In genomic region chrX:141975839-141976238, GRCh38 we compare ENCODE assay signal across 38 cellular contexts.
"Had no signal": no experiment of that assay in that cellular context is flagged by ENCODE, and none has a peak within 500 bp of the region (broad histone marks: within the 10 kb centered on the region; RNA-seq: fewer than 3 reads in every experiment).

No MANE protein-coding gene starts in this region.

- DNase-seq: activated B cell treated with CpG ODN at 0.5 μM for 24 hours; activated CD4-positive, alpha-beta memory T cell treated with anti-CD3 and anti-CD28 coated beads for 36 hours; activated CD4-positive, alpha-beta T cell treated with anti-CD3 and anti-CD28 coated beads for 4 hours; activated CD4-positive, alpha-beta T cell treated with anti-CD3 and anti-CD28 coated beads, Interleukin-2, amount 10 ng/mL, durations not matched to agents 24 days and 14 days; activated CD4-positive, alpha-beta T cell treated with anti-CD3 and anti-CD28 coated beads, Interleukin-2, amount 50 U/mL, for 1 hour; activated CD4-positive, alpha-beta T cell treated with anti-CD3 and anti-CD28 coated beads, Interleukin-2, amount 50 U/mL, for 4 hours; activated CD4-positive, CD25-positive, alpha-beta regulatory T cell treated with anti-CD3 and anti-CD28 coated beads, Interleukin-2, amount 50 U/mL, for 72 hours; activated CD8-positive, alpha-beta memory T cell treated with anti-CD3 and anti-CD28 coated beads, Interleukin-2, amount 50 U/mL, for 4 hours; activated CD8-positive, alpha-beta T cell treated with anti-CD3 and anti-CD28 coated beads for 36 hours; activated effector memory CD4-positive, alpha-beta T cell treated with anti-CD3 and anti-CD28 coated beads, Interleukin-2, amount 50 U/mL, for 16 hours; activated gamma-delta T cell treated with Interleukin-2 at 50 U/mL for 16 hours; activated naive CD4-positive, alpha-beta T cell; activated naive CD4-positive, alpha-beta T cell treated with anti-CD3 and anti-CD28 coated beads for 36 hours; activated naive CD4-positive, alpha-beta T cell treated with anti-CD3 and anti-CD28 coated beads, Interleukin-2, amount 50 U/mL, for 16 hours; activated naive CD8-positive, alpha-beta T cell treated with anti-CD3 and anti-CD28 coated beads for 36 hours; activated T-cell treated with anti-CD3 and anti-CD28 coated beads for 4 hours; activated T-cell treated with anti-CD3 and anti-CD28 coated beads, Interleukin-2, amount 50 U/mL, for 1 hour; activated T-cell treated with anti-CD3 and anti-CD28 coated beads, Interleukin-2, amount 50 U/mL, for 4 hours; activated T-cell treated with anti-CD3 and anti-CD28 coated beads, Interleukin-2, amount 50 U/mL, for 72 hours; adrenal gland; amniotic stem cell; aorta; caudate nucleus; cerebellar nuclear complex; T-helper 1 cell; T-helper 2 cell; T-helper 9 cell had no signal

- H3K9me3 ChIP-seq: adrenal gland had no signal

- ATAC-seq: activated CD8-positive, alpha-beta T cell treated with anti-CD3 and anti-CD28 coated beads for 36 hours; activated naive CD4-positive, alpha-beta T cell treated with anti-CD3 and anti-CD28 coated beads, Interleukin-2, amount 50 U/mL, for 72 hours; activated T-cell treated with anti-CD3 and anti-CD28 coated beads, Interleukin-2, amount 50 U/mL, for 4 hours; activated T-cell treated with anti-CD3 and anti-CD28 coated beads, Interleukin-2, amount 50 U/mL, for 72 hours; activated T-helper 17 cell treated with anti-CD3 and anti-CD28 coated beads, Interleukin-2, amount 50 U/mL, for 72 hours had no signal

- H3K27me3 Mint-ChIP-seq: activated B cell treated with CpG ODN at 0.5 μM for 24 hours; activated CD4-positive, alpha-beta memory T cell treated with anti-CD3 and anti-CD28 coated beads for 36 hours; activated CD4-positive, alpha-beta T cell treated with anti-CD3 and anti-CD28 coated beads, Interleukin-2, amount 10 ng/mL, durations not matched to agents 24 days and 14 days; activated CD8-positive, alpha-beta T cell treated with anti-CD3 and anti-CD28 coated beads for 36 hours; activated naive CD8-positive, alpha-beta T cell treated with anti-CD3 and anti-CD28 coated beads for 36 hours; activated T-helper 17 cell treated with anti-CD3 and anti-CD28 coated beads, Interleukin-2, amount 50 U/mL, for 72 hours; brain; central memory CD8-positive, alpha-beta T cell had no signal

- H3K36me3 ChIP-seq: adrenal gland, cardiac muscle cell had no signal

- H3K27ac Mint-ChIP-seq: activated B cell treated with CpG ODN at 0.5 μM for 24 hours; activated CD4-positive, alpha-beta memory T cell treated with anti-CD3 and anti-CD28 coated beads for 36 hours; activated CD4-positive, alpha-beta T cell treated with anti-CD3 and anti-CD28 coated beads, Interleukin-2, amount 10 ng/mL, durations not matched to agents 24 days and 14 days; activated CD8-positive, alpha-beta T cell treated with anti-CD3 and anti-CD28 coated beads for 36 hours; activated naive CD4-positive, alpha-beta T cell treated with anti-CD3 and anti-CD28 coated beads for 36 hours; activated naive CD4-positive, alpha-beta T cell treated with anti-CD3 and anti-CD28 coated beads, Interleukin-2, amount 50 U/mL, for 72 hours; activated naive CD8-positive, alpha-beta T cell treated with anti-CD3 and anti-CD28 coated beads for 36 hours; activated T-cell treated with anti-CD3 and anti-CD28 coated beads, Interleukin-2, amount 50 U/mL, for 72 hours; activated T-helper 1 cell treated with anti-CD3 and anti-CD28 coated beads, Interleukin-12 subunit alpha, Interleukin-12 subunit beta, Interleukin-2, Interleukin-4 antibody, amounts not matched to agents 30 ng/mL and 10 ng/mL and 1 ng/mL, durations not matched to agents 14 hours and 24 hours and 36 hours; activated T-helper 17 cell treated with anti-CD3 and anti-CD28 coated beads, Interleukin-2, amount 50 U/mL, for 72 hours; brain; T-helper 1 cell treated with Interleukin-12 subunit alpha and Interleukin-12 subunit beta and Interleukin-4 antibody, amounts not matched to agents 30 μg/mL and 1 μg/mL, for 36 hours; T-helper 2 cell treated with Interferon-gamma antibody and Interleukin-4, amounts not matched to agents 5 μg/mL and 100 μg/mL, for 36 hours had no signal

- H3K27ac ChIP-seq: adrenal gland, cardiac muscle cell, VCaP had no signal

- H3K4me3 Mint-ChIP-seq: activated B cell treated with CpG ODN at 0.5 μM for 24 hours; activated CD4-positive, alpha-beta memory T cell treated with anti-CD3 and anti-CD28 coated beads for 36 hours; activated CD4-positive, alpha-beta T cell treated with anti-CD3 and anti-CD28 coated beads, Interleukin-2, amount 10 ng/mL, durations not matched to agents 24 days and 14 days; activated CD8-positive, alpha-beta T cell treated with anti-CD3 and anti-CD28 coated beads for 36 hours; activated naive CD4-positive, alpha-beta T cell treated with anti-CD3 and anti-CD28 coated beads for 36 hours; activated naive CD8-positive, alpha-beta T cell treated with anti-CD3 and anti-CD28 coated beads for 36 hours; activated T-cell treated with anti-CD3 and anti-CD28 coated beads, Interleukin-2, amount 50 U/mL, for 4 hours; activated T-cell treated with anti-CD3 and anti-CD28 coated beads, Interleukin-2, amount 50 U/mL, for 72 hours; activated T-helper 1 cell treated with anti-CD3 and anti-CD28 coated beads, Interleukin-12 subunit alpha, Interleukin-12 subunit beta, Interleukin-2, Interleukin-4 antibody, amounts not matched to agents 30 ng/mL and 10 ng/mL and 1 ng/mL, durations not matched to agents 14 hours and 24 hours and 36 hours; activated T-helper 17 cell treated with anti-CD3 and anti-CD28 coated beads, Interleukin-2, amount 50 U/mL, for 72 hours; brain; central memory CD8-positive, alpha-beta T cell; T-helper 1 cell treated with Interleukin-12 subunit alpha and Interleukin-12 subunit beta and Interleukin-4 antibody, amounts not matched to agents 30 μg/mL and 1 μg/mL, for 36 hours; T-helper 2 cell treated with Interferon-gamma antibody and Interleukin-4, amounts not matched to agents 5 μg/mL and 100 μg/mL, for 36 hours had no signal

- H3K36me3 Mint-ChIP-seq: activated CD4-positive, alpha-beta memory T cell treated with anti-CD3 and anti-CD28 coated beads for 36 hours; activated naive CD4-positive, alpha-beta T cell treated with anti-CD3 and anti-CD28 coated beads, Interleukin-2, amount 50 U/mL, for 72 hours; activated naive CD8-positive, alpha-beta T cell treated with anti-CD3 and anti-CD28 coated beads for 36 hours; brain had no signal

- FAIRE-seq: bronchial epithelial cell, TTC549 had no signal

- H3K4me1 ChIP-seq: adrenal gland had no signal

- H3K4me1 Mint-ChIP-seq: activated B cell treated with CpG ODN at 0.5 μM for 24 hours; activated CD4-positive, alpha-beta T cell treated with anti-CD3 and anti-CD28 coated beads, Interleukin-2, amount 10 ng/mL, durations not matched to agents 24 days and 14 days; activated naive CD8-positive, alpha-beta T cell treated with anti-CD3 and anti-CD28 coated beads for 36 hours; activated T-helper 17 cell treated with anti-CD3 and anti-CD28 coated beads, Interleukin-2, amount 50 U/mL, for 72 hours; brain; central memory CD8-positive, alpha-beta T cell had no signal

- H3K9me3 Mint-ChIP-seq: activated B cell treated with CpG ODN at 0.5 μM for 24 hours; activated CD4-positive, alpha-beta T cell treated with anti-CD3 and anti-CD28 coated beads, Interleukin-2, amount 10 ng/mL, durations not matched to agents 24 days and 14 days; activated naive CD4-positive, alpha-beta T cell treated with anti-CD3 and anti-CD28 coated beads for 36 hours; activated T-helper 17 cell treated with anti-CD3 and anti-CD28 coated beads, Interleukin-2, amount 50 U/mL, for 72 hours had no signal

- H3K27me3 ChIP-seq: adrenal gland, cardiac muscle cell had no signal

- H3K4me3 ChIP-seq: adrenal gland, cardiac muscle cell had no signal
